ENCODE assay signal across 8 cellular contexts in genomic region chr1:230867903-230868735, GRCh38. TPM values are rescaled to one million over a fixed set of nuclear protein-coding genes. Genes with fewer than 3 reads are reported as not detected.
DNase-seq lines count a peak whose midpoint lies in the region; ATAC-seq and TF ChIP-seq lines count a peak whose summit lies in the region.

Gene C1orf198 (minus strand): TSS chr1:230868521. CDS start chr1:230868512, 9 bp downstream.

- H3K27ac ChIP-seq in colonic mucosa (peak within 1 kb of the TSS; percentile 69), liver (ENCODE audit: low read depth in 1 of 2, low read length in 2 of 2) (peak within 1 kb of the TSS; percentile 54 to 55)

- H3K4me1 ChIP-seq in colonic mucosa: peaks cover 12% of the 10 kb centered on the region
- peaks cover 1 to 15% (median 10%) of the 10 kb centered on the region in 4 donors for H3K4me1 ChIP-seq in liver (ENCODE audit: control insufficient read depth in 4 of 4, insufficient read depth in 4 of 4, low read length in 3 of 4)

- H3K4me3 ChIP-seq in colonic mucosa: peak within 1 kb of the TSS; percentile 99
- peak within 1 kb of the TSS; percentile 73 to 97 (median 94) for H3K4me3 ChIP-seq in liver (ENCODE audit: low read depth in 1 of 3, low read length in 3 of 3)

- DNase-seq in DMS 273 (lab: John Stamatoyannopoulos, UW; ENCODE audit: unreplicated experiment) (peak; percentile 75), DMS 273 treated with DMSO at 0.1 percent for 48 hours (lab: John Stamatoyannopoulos, UW) (no peak), NCI-H146 treated with DMSO at 0.1 percent for 48 hours (lab: John Stamatoyannopoulos, UW; ENCODE audit: unreplicated experiment) (peak; percentile 52), colonic mucosa (peak; percentile 87)
- DNase-seq in activated CD4-positive, alpha-beta T cell treated with anti-CD3 and anti-CD28 coated beads for 48 hours: peak; percentile 77
- peak; percentile 70 for DNase-seq in stimulated activated CD4-positive, alpha-beta T cell treated with anti-CD3 and anti-CD28 coated beads, Interleukin-4, amount 100 ng/mL, for 24 hours

- peak; percentile 86 for ATAC-seq in HG02642 (IDR thresholded peaks at IDR 0.05; ENCODE audit: poor library complexity, unreplicated experiment)

- WGBS in liver: under 1% methylated on average over 96 of the region's 96 CpGs

- TF ChIP-seq RAD21 in liver (IDR thresholded peaks at IDR 0.05): no peak

- H3K9me3 ChIP-seq in colonic mucosa (no peaks in the 10 kb centered on the region), liver (ENCODE audit: control insufficient read depth in 4 of 4, low read length in 3 of 4) (no peaks in the 10 kb centered on the region)

- H3K36me3 ChIP-seq in colonic mucosa (no peaks in the 10 kb centered on the region), liver (ENCODE audit: control insufficient read depth in 4 of 4, insufficient read depth in 3 of 4, low read depth in 1 of 4, low read length in 3 of 4) (no peaks in the 10 kb centered on the region)

- intact Hi-C loops in colonic mucosa (cut with DNase I): no loop called here

- H3K9ac ChIP-seq in colonic mucosa (ENCODE audit: low read depth in 2 of 2, low read length in 2 of 2): peak within 1 kb of the TSS; percentile 76 to 83
- peak within 1 kb of the TSS; percentile 48 to 54 for H3K9ac ChIP-seq in liver (ENCODE audit: low read depth in 1 of 2, low read length in 2 of 2)

- TF ChIP-seq CTCF in colonic mucosa (IDR thresholded peaks at IDR 0.05) (no peak), liver (IDR thresholded peaks at IDR 0.05; ENCODE audit: low read depth, low read length, missing input control) (no peak)

- H3K27me3 ChIP-seq in colonic mucosa: no peaks in the 10 kb centered on the region
- no peaks in the 10 kb centered on the region for H3K27me3 ChIP-seq in liver (ENCODE audit: control insufficient read depth in 4 of 4, insufficient read depth in 4 of 4, low read length in 3 of 4)

TF ChIP-seq in liver, 16 proteins besides CTCF, POLR2A, EP300 and RAD21:
- TF ChIP-seq YY1 (IDR thresholded peaks at IDR 0.05): peak; percentile 80
- no peak for TF ChIP-seq HNF4A (conservative IDR thresholded peaks at IDR 0.05)
- TF ChIP-seq JUND (IDR thresholded peaks at IDR 0.05): no peak

RNA-seq across cellular contexts. Expression of gene C1orf198, which starts in this region (rescaled TPM):
- total RNA-seq in colonic mucosa (10 to 100 TPM; 19.1 to 24.6 TPM), liver (10 to 100 TPM in 1 of 2 donors, 1 to 10 TPM in 1; 9.6 to 11.1 TPM)
- 10 to 100 TPM in 1 of 2 donors, 1 to 10 TPM in 1; 3.9 to 11.1 TPM for polyA plus RNA-seq in liver
